Comparison of ENCODE assay signal across 1 cellular context in genomic region chr1:230426246-230427101, GRCh38.
A peak's percentile ranks its signal among the peaks of the same experiment; 100 is the strongest.
TF ChIP-seq lines count a peak whose summit lies in the region.

TSS of gene PGBD5 (minus strand) at chr1:230426332. CDS start at chr1:230425928, 404 bp downstream.

TF ChIP-seq in HepG2, 621 proteins besides CTCF, POLR2A, EP300 and RAD21 (continued from another document and continues in another):
- TF ChIP-seq ZNF770 (CRISPR knock-in tag; IDR thresholded peaks at IDR 0.05) (no peak), CEBPG (CRISPR knock-in tag; IDR thresholded peaks at IDR 0.05) (no peak), ARHGAP35 (CRISPR knock-in tag; IDR thresholded peaks at IDR 0.05; ENCODE audit: borderline replicate concordance) (peak; percentile 90; the same call in 1 of the 2 replicates), PBX2 (CRISPR knock-in tag; IDR thresholded peaks at IDR 0.05) (no peak), GPN1 (CRISPR knock-in tag; IDR thresholded peaks at IDR 0.05; ENCODE audit: borderline replicate concordance) (peak; percentile 93; the same call in 1 of the 2 replicates), FOXP4 (CRISPR knock-in tag; IDR thresholded peaks at IDR 0.05) (0 out of 2 replicates have a peak, but pooled peaks have one; percentile 37), CREB3 (CRISPR knock-in tag; IDR thresholded peaks at IDR 0.05) (peak; percentile 97), ZNF709 (CRISPR knock-in tag; IDR thresholded peaks at IDR 0.05) (peak; percentile 92; the same call in 1 of the 2 replicates), TOE1 (CRISPR knock-in tag; IDR thresholded peaks at IDR 0.05) (peak; percentile 61; the same call in 1 of the 2 replicates), ZNF383 (CRISPR knock-in tag; IDR thresholded peaks at IDR 0.05; ENCODE audit: borderline replicate concordance) (no peak), POGZ (CRISPR knock-in tag; IDR thresholded peaks at IDR 0.05) (no peak), ZNF276 (CRISPR knock-in tag; IDR thresholded peaks at IDR 0.05; ENCODE audit: low read depth) (0 out of 2 replicates have a peak, but pooled peaks have one; percentile 28), RELA (CRISPR knock-in tag; IDR thresholded peaks at IDR 0.05) (0 out of 2 replicates have a peak, but pooled peaks have one; percentile 62), IKZF5 (CRISPR knock-in tag; IDR thresholded peaks at IDR 0.05) (peak; percentile 79; the same call in 1 of the 2 replicates), THAP8 (CRISPR knock-in tag; IDR thresholded peaks at IDR 0.05; ENCODE audit: borderline replicate concordance) (peak; percentile 46; the same call in 1 of the 2 replicates), ZNF605 (CRISPR knock-in tag; IDR thresholded peaks at IDR 0.05) (peak; percentile 73; the same call in 1 of the 2 replicates), KMT2B (CRISPR knock-in tag; IDR thresholded peaks at IDR 0.05) (peak; percentile 75), SKI (IDR thresholded peaks at IDR 0.05; ENCODE audit: partially characterized antibody) (no peak), BORCS8-MEF2B (CRISPR knock-in tag; IDR thresholded peaks at IDR 0.05) (peak; percentile 93), KDM6A (CRISPR knock-in tag; IDR thresholded peaks at IDR 0.05; ENCODE audit: low read depth) (no peak), MTERF4 (CRISPR knock-in tag; IDR thresholded peaks at IDR 0.05) (peak; percentile 95), ZNF639 (CRISPR knock-in tag; conservative IDR thresholded peaks at IDR 0.05) (peak; percentile 77), HDAC1 (CRISPR knock-in tag; IDR thresholded peaks at IDR 0.05) (peak; percentile 87), JARID2 (CRISPR knock-in tag; IDR thresholded peaks at IDR 0.05; ENCODE audit: insufficient replicate concordance) (peak; percentile 84), SMC3 (IDR thresholded peaks at IDR 0.05; ENCODE audit: low read length) (no peak), ZBTB43 (CRISPR knock-in tag; conservative IDR thresholded peaks at IDR 0.05) (peak; percentile 93), ATF6 (CRISPR knock-in tag; conservative IDR thresholded peaks at IDR 0.05) (peak; percentile 73; the same call in 1 of the 2 replicates), ZNF577 (CRISPR knock-in tag; IDR thresholded peaks at IDR 0.05; ENCODE audit: borderline replicate concordance, low read depth) (no peak), ZNF282 (IDR thresholded peaks at IDR 0.05; ENCODE audit: partially characterized antibody) (no peak), TOPORS (CRISPR knock-in tag; IDR thresholded peaks at IDR 0.05) (no peak), KDM2A (CRISPR knock-in tag; IDR thresholded peaks at IDR 0.05; ENCODE audit: borderline replicate concordance, low read depth) (peak; percentile 93), HINFP (CRISPR knock-in tag; IDR thresholded peaks at IDR 0.05; ENCODE audit: low read depth) (peak; percentile 72; the same call in 1 of the 2 replicates), ZSCAN5A (CRISPR knock-in tag; IDR thresholded peaks at IDR 0.05; ENCODE audit: borderline replicate concordance) (no peak), ZSCAN29 (CRISPR knock-in tag; conservative IDR thresholded peaks at IDR 0.05) (no peak), NR2F6 (IDR thresholded peaks at IDR 0.05) (no peak), NR2F6 (CRISPR knock-in tag; IDR thresholded peaks at IDR 0.05) (peak; percentile 57; the same call in 1 of the 2 replicates)
